In genomic region chr4:153507679-153508073, GRCh38 we compare ENCODE assay signal across 1 cellular context.
TF ChIP-seq lines count a peak whose summit lies in the region.

No MANE protein-coding gene starts in this region.

TF ChIP-seq in HCT116, 20 proteins besides CTCF, POLR2A, EP300 and RAD21 (continued from another document):
- TF ChIP-seq REST (IDR thresholded peaks at IDR 0.05; ENCODE audit: low read depth) = no peak
- TF ChIP-seq EZH2 (IDR thresholded peaks at IDR 0.05) = no peak
TF ChIP-seq in HCT116: peak in this region for 0.
